8 cellular contexts compared by ENCODE assay signal in the genomic region with DNA sequence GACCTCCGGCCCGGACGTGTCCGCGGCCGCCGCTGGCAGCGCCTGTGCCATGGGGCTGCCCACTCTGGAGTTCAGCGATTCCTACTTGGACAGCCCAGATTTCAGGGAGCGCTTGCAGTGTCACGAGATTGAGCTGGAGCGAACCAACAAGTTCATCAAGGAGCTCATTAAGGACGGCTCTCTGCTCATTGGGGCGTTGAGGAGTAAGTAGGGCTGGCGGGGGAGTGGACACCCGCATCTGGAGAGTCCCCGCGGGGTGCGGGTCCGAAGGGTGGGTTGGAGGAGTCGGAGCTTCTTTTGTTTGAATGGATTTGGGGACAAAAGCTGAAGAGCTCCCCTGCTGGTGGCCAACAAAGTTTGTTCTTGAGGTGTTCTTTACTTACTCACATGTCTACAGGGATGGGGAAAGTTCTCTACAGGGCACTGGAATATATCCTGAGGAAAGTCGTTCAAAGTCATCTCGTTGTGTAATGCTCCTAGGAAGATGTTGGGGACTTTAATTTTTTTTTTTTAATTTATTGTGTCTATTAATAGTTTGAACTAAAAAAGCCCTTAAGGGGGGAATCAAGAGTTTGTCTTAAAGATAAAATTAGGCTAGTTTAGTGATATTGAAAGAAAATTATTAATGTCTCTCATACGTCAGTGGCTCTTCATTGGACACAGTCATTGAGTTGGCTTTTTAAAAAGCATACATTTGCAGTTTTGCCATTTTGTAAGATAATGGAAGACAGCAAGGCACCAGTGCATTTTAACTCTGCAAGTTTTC. TPM values are rescaled to one million over a fixed set of nuclear protein-coding genes. Genes with fewer than 3 reads are reported as not detected.
DNase-seq lines count a peak whose midpoint lies in the region; ATAC-seq lines count a peak whose summit lies in the region.

No MANE protein-coding gene starts in this region.

- intact Hi-C loops in left ventricle myocardium superior (cut with micrococcal nuclease) (no loop called here), posterior cingulate gyrus (cut with DNase I) (loop anchor here (5.0 kb wide), 1 partner anchor 164 kb away; no protein-coding TSS in a partner anchor)

- peak; percentile 29 for DNase-seq in CD1c-positive myeloid dendritic cell (ENCODE audit: extremely low spot score)
- DNase-seq in NCI-H748 treated with DMSO at 0.1 percent for 48 hours (lab: John Stamatoyannopoulos, UW) = peak; percentile 3
- peak; percentile 85 for DNase-seq in amniotic epithelial cell (ENCODE audit: low read depth)
- peak; percentile 51 for DNase-seq in left ventricle myocardium superior
- peak in 7 of 10 donors; percentile 9 to 83 (median 24) for DNase-seq in posterior cingulate gyrus
- DNase-seq in NK-92 (lab: John Stamatoyannopoulos, UW; ENCODE audit: unreplicated experiment) = no peak

- ATAC-seq in GM18870 (IDR thresholded peaks at IDR 0.05; ENCODE audit: unreplicated experiment) = peak; percentile 62
- ATAC-seq in HG03066 (IDR thresholded peaks at IDR 0.05; ENCODE audit: low read depth, unreplicated experiment) = peak; percentile 68
- ATAC-seq in left ventricle myocardium superior = peak; percentile 75

RNA-seq across cellular contexts. Expression of gene ARHGAP42, which starts 0.7 kb away (rescaled TPM):
- 5.7 TPM for total RNA-seq in left ventricle myocardium superior
